ENCODE assay signal across 8 cellular contexts in the genomic region with DNA sequence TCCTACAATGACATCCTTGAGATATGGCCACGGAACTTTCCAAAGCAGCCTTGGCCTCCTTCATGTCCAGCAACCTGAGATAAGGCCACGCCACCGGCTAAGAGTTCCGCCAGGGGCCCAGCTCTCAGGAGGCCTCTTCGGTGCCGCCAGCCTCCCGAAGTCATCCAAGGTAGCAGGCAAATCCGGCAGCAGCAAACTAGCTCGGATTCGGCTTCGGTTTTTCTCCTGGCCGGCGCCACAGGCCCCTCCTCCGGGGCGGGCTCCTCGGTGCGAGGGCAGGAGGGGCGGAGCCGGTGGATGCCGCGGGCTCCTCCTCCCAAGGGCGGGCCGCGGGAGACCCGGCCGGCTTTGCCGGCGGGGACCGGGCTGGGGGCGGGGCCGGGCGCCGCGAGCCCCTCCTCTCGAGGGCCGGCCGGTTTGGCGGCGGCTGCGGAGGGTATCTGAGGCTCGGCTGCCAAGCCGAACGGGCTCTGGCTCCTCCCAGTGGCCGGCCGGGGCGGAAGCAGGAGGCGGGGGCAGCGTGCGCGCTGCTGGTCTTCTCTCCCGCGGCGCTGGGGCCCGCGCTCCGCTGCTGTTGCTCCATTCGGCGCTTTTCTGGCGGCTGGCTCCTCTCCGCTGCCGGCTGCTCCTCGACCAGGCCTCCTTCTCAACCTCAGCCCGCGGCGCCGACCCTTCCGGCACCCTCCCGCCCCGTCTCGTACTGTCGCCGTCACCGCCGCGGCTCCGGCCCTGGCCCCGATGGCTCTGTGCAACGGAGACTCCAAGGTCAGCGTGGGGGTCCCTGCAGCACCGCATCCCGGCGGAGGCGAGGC. TPM values are rescaled to one million over a fixed set of nuclear protein-coding genes. Genes with fewer than 3 reads are reported as not detected.
DNase-seq lines count a peak whose midpoint lies in the region; ATAC-seq and TF ChIP-seq lines count a peak whose summit lies in the region.

Gene GMPS (plus strand): TSS at position 518 of the 812 bp plus-strand sequence. CDS start 221 bp downstream, at position 739.

- peak; percentile 29 for TF ChIP-seq CTCF in kidney epithelial cell (IDR thresholded peaks at IDR 0.05; ENCODE audit: insufficient read depth, low read length, poor library complexity, severe bottlenecking)

- H3K27me3 ChIP-seq in kidney epithelial cell (ENCODE audit: control insufficient read depth, insufficient read depth, low read length) = no peaks in the 10 kb centered on the region

- ATAC-seq in HG03432 (IDR thresholded peaks at IDR 0.05; ENCODE audit: unreplicated experiment) = peak; percentile 91

- H3K4me3 ChIP-seq in kidney epithelial cell (ENCODE audit: low read depth, low read length) = peak within 1 kb of the TSS; percentile 99

- peak; percentile 78 for TF ChIP-seq POLR2A in GM19099 (IDR thresholded peaks at IDR 0.05; ENCODE audit: extremely low read depth, insufficient read length, low read depth)

- H3K36me3 ChIP-seq in kidney epithelial cell (ENCODE audit: control insufficient read depth, insufficient read depth, low read length) = no peaks in the 10 kb centered on the region

- DNase-seq in AML-193 (lab: John Stamatoyannopoulos, UW) (peak; percentile 96 to 99), NCI-H460 (ENCODE audit: extremely low read depth, low read depth) (peak; percentile 86), cerebellum (ENCODE audit: low spot score) (peak; percentile 98), kidney epithelial cell (ENCODE audit: low read depth) (peak; percentile 60)
- DNase-seq in activated CD4-positive, alpha-beta T cell treated with anti-CD3 and anti-CD28 coated beads for 1 hour = peak; percentile 93
- peak; percentile 89 to 94 for DNase-seq in stimulated activated CD4-positive, alpha-beta T cell treated with anti-CD3 and anti-CD28 coated beads, Interleukin-15, amount 100 ng/mL, for 48 hours (ENCODE audit: low read depth in 2 of 2)

RNA-seq across cellular contexts. Expression of gene GMPS, which starts in this region (rescaled TPM):
- total RNA-seq in NCI-H460 (2014; rRNA removed; shearing (Covaris generic)) = 71.8 and 86.4 TPM in 2 replicates
- 31.7 and 34.2 TPM in 2 replicates for polyA plus RNA-seq in NCI-H460 (2014; cell fraction: nucleus; rRNA removed)
- 37.4 TPM for total RNA-seq in cerebellum
- total RNA-seq in kidney epithelial cell = 33.7 and 41.7 TPM in 2 replicates

Comparison
In these comparisons a context has a peak if more than half of its experiments do, and no peak if none do; other contexts are left out.
1. Peak in every context shown above with its lines: DNase-seq, ATAC-seq and H3K4me3 ChIP-seq.